In the genomic region with DNA sequence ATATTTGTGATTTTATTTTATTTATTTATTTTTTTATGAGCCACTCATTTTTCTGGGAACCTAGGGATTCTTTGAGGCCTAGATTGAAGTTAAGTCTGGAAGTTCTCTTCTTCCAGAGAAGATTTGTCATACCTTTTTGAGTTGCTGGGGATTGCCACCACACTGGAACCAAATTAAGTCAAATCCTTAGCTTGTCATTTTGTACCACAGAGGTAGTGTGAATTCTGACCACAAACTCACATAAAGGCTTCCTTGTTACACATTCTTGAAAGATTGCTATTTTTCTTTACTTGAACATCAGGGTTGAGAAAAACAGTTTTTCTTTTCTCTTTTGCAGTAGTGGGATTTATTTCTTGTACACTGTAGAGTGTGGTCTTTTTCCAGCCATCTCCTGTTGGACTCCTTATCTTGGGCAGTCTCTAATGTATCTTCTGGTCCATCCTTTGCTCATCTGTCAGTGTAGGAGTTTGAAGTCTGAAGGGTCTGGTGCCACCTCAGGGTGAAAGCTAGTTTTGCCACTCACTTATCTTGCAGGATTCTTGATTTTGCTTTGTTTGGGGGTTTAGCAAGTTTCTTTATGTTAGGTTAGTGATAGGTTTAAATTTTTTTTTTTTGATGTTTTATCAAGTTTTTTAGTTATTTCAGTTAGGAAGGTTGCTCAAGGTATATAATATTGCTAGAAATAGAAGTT, we compare ENCODE assay signal across 24 cellular contexts. TPM values are rescaled to one million over a fixed set of nuclear protein-coding genes. Genes with fewer than 3 reads are reported as not detected.
DNase-seq lines count a peak whose midpoint lies in the region; ATAC-seq, FAIRE-seq and TF ChIP-seq lines count a peak whose summit lies in the region.
"Had no signal": no experiment of that assay in that cellular context is flagged by ENCODE, and none has a peak within 500 bp of the region (broad histone marks: within the 10 kb centered on the region; RNA-seq: fewer than 3 reads in every experiment).

No MANE protein-coding gene starts in this region.

- ATAC-seq in GM21825 (IDR thresholded peaks at IDR 0.05; ENCODE audit: unreplicated experiment) (no peak), HG03432 (IDR thresholded peaks at IDR 0.05; ENCODE audit: unreplicated experiment) (no peak)
- ATAC-seq: heart left ventricle had no signal

- H3K4me3 ChIP-seq in Loucy (ENCODE audit: low read length, poor library complexity, severe bottlenecking) = no peak overlapping the region
- H3K4me3 ChIP-seq in astrocyte (ENCODE audit: insufficient read depth, low read depth, low read length) = no peak overlapping the region
- H3K4me3 ChIP-seq: BLaER1 treated with 17β-estradiol and CSF1 and Interleukin-3, amounts not matched to agents 10 nM and 100 nM; heart left ventricle had no signal

- intact Hi-C loops in activated CD4-positive, alpha-beta T cell treated with anti-CD3 and anti-CD28 coated beads, Interleukin-2, amount 10 ng/mL, durations not matched to agents 24 days and 14 days (cut with micrococcal nuclease) = loop anchor here (1.0 to 5.0 kb wide), 2 partner anchors 15 to 46 kb away; a partner anchor contains a TSS

- no peak overlapping the region for H3K27ac ChIP-seq in astrocyte (ENCODE audit: low read depth, low read length)
- H3K27ac ChIP-seq: BLaER1 treated with 17β-estradiol and CSF1 and Interleukin-3, amounts not matched to agents 10 nM and 100 nM; heart left ventricle had no signal

- FAIRE-seq in astrocyte (lab: Jason Lieb, UNC) = peak; percentile 63
- FAIRE-seq: A204.1, H1, urothelium cell line had no signal

- H2AFZ ChIP-seq in Loucy (ENCODE audit: low read length) = no peak overlapping the region
- no peak overlapping the region for H2AFZ ChIP-seq in astrocyte (ENCODE audit: low read depth, low read length)

- H3K9me3 Mint-ChIP-seq in activated CD4-positive, alpha-beta T cell treated with anti-CD3 and anti-CD28 coated beads, Interleukin-2, amount 10 ng/mL, durations not matched to agents 24 days and 14 days = no peaks in the 10 kb centered on the region
- H3K9me3 Mint-ChIP-seq in astrocyte (ENCODE audit: unreplicated experiment) (no peaks in the 10 kb centered on the region), osteocyte (ENCODE audit: unreplicated experiment) (no peaks in the 10 kb centered on the region)
- H3K9me3 Mint-ChIP-seq: naive B cell; T-helper 1 cell treated with Interleukin-12 subunit alpha and Interleukin-12 subunit beta and Interleukin-4 antibody, amounts not matched to agents 30 μg/mL and 1 μg/mL, for 36 hours had no signal

- peak overlapping the region; percentile 60 for H3K27ac Mint-ChIP-seq in activated CD4-positive, alpha-beta T cell treated with anti-CD3 and anti-CD28 coated beads, Interleukin-2, amount 10 ng/mL, durations not matched to agents 24 days and 14 days
- H3K27ac Mint-ChIP-seq in astrocyte (ENCODE audit: unreplicated experiment) = no peak overlapping the region
- H3K27ac Mint-ChIP-seq in osteocyte (ENCODE audit: unreplicated experiment) = peak overlapping the region; percentile 24
- H3K27ac Mint-ChIP-seq: progenitor cell of endocrine pancreas; T-helper 1 cell treated with Interleukin-12 subunit alpha and Interleukin-12 subunit beta and Interleukin-4 antibody, amounts not matched to agents 30 μg/mL and 1 μg/mL, for 36 hours had no signal

- H3F3A ChIP-seq in Loucy (ENCODE audit: low read depth) = no peaks in the 10 kb centered on the region

- H3K4me2 ChIP-seq in Loucy (ENCODE audit: low read depth, low read length, poor library complexity, severe bottlenecking) = no peak overlapping the region
- no peak overlapping the region for H3K4me2 ChIP-seq in astrocyte (ENCODE audit: low read length)

- H3K9ac ChIP-seq in Loucy (ENCODE audit: low read depth, low read length, poor library complexity, severe bottlenecking) (no peak overlapping the region), astrocyte (ENCODE audit: low read length) (no peak overlapping the region)
- H3K9ac ChIP-seq: BLaER1 treated with 17β-estradiol and CSF1 and Interleukin-3, amounts not matched to agents 10 nM and 100 nM had no signal

- no peaks in the 10 kb centered on the region for H3K27me3 Mint-ChIP-seq in activated CD4-positive, alpha-beta T cell treated with anti-CD3 and anti-CD28 coated beads, Interleukin-2, amount 10 ng/mL, durations not matched to agents 24 days and 14 days
- H3K27me3 Mint-ChIP-seq in astrocyte (ENCODE audit: low read depth, unreplicated experiment) = no peaks in the 10 kb centered on the region
- no peaks in the 10 kb centered on the region for H3K27me3 Mint-ChIP-seq in osteocyte (ENCODE audit: unreplicated experiment)
- H3K27me3 Mint-ChIP-seq: naive B cell, progenitor cell of endocrine pancreas had no signal

- no peaks in the 10 kb centered on the region for H3K79me2 ChIP-seq in Loucy (ENCODE audit: insufficient read depth, low read length)
- H3K79me2 ChIP-seq in astrocyte (ENCODE audit: insufficient read depth, low read length) = no peaks in the 10 kb centered on the region

- H3K4me1 Mint-ChIP-seq in activated CD4-positive, alpha-beta T cell treated with anti-CD3 and anti-CD28 coated beads, Interleukin-2, amount 10 ng/mL, durations not matched to agents 24 days and 14 days = peaks cover 16% of the 10 kb centered on the region
- H3K4me1 Mint-ChIP-seq in astrocyte (ENCODE audit: low read depth, unreplicated experiment) (peaks cover 35% of the 10 kb centered on the region), osteocyte (ENCODE audit: unreplicated experiment) (peaks cover 23% of the 10 kb centered on the region)

- TF ChIP-seq CTCF in Loucy (conservative IDR thresholded peaks at IDR 0.05; ENCODE audit: low read length) (peak; percentile 41), astrocyte (IDR thresholded peaks at IDR 0.05; ENCODE audit: insufficient read depth, low read depth, low read length) (no peak), osteocyte (IDR thresholded peaks at IDR 0.05) (no peak)

- no peaks in the 10 kb centered on the region for H3K27me3 ChIP-seq in Loucy (ENCODE audit: insufficient read depth, low read length, poor library complexity, severe bottlenecking)
- no peaks in the 10 kb centered on the region for H3K27me3 ChIP-seq in astrocyte (ENCODE audit: insufficient read depth, low read length)
- H3K27me3 ChIP-seq: heart left ventricle had no signal

- H3K9me2 ChIP-seq in Loucy (replicated peaks; ENCODE audit: low read depth, low read length) = no peaks in the 10 kb centered on the region

- H3K4me1 ChIP-seq in Loucy (ENCODE audit: insufficient read depth, low read length, poor library complexity, severe bottlenecking) (peaks cover 23% of the 10 kb centered on the region), astrocyte (ENCODE audit: insufficient read depth, low read length) (no peaks in the 10 kb centered on the region)

- H3K36me3 ChIP-seq in Loucy (ENCODE audit: insufficient read depth, low read length) = peaks cover 19% of the 10 kb centered on the region; the same call in 1 of the 2 replicates
- peaks cover 17% of the 10 kb centered on the region for H3K36me3 ChIP-seq in astrocyte (ENCODE audit: insufficient read depth, low read length)

- peak; percentile 18 for DNase-seq in activated CD4-positive, alpha-beta T cell treated with anti-CD3 and anti-CD28 coated beads, Interleukin-2, amount 10 ng/mL, durations not matched to agents 24 days and 14 days
- DNase-seq in activated CD4-positive, alpha-beta T cell treated with anti-CD3 and anti-CD28 coated beads, Interleukin-2, amount 50 U/mL, for 48 hours = no peak
- no peak for DNase-seq in astrocyte (ENCODE audit: low read depth)
- DNase-seq in osteocyte (ENCODE audit: extremely low spot score, unreplicated experiment) = no peak
- no peak for DNase-seq in stimulated activated CD4-positive, alpha-beta T cell treated with anti-CD3 and anti-CD28 coated beads, Interleukin-4, amount 100 ng/mL, for 4 hours
- DNase-seq: activated effector memory CD4-positive, alpha-beta T cell treated with anti-CD3 and anti-CD28 coated beads, Interleukin-2, amount 50 U/mL, for 16 hours; cerebellar nuclear complex; GDM1; heart left ventricle; Karpas-422; naive B cell; NCI-H1092 treated with DMSO at 0.1 percent for 48 hours; NCI-H2081 treated with DMSO at 0.1 percent for 48 hours; NCI-H510A; substantia nigra had no signal

- H4K20me1 ChIP-seq in Loucy (ENCODE audit: insufficient read depth, low read length, poor library complexity, severe bottlenecking) = no peaks in the 10 kb centered on the region
- H4K20me1 ChIP-seq in astrocyte (ENCODE audit: insufficient read depth, low read length) = no peaks in the 10 kb centered on the region
- H4K20me1 ChIP-seq: BLaER1 treated with 17β-estradiol and CSF1 and Interleukin-3, amounts not matched to agents 10 nM and 100 nM had no signal

- no peaks in the 10 kb centered on the region for H3K9me3 ChIP-seq in Loucy (ENCODE audit: insufficient read depth, low read depth, low read length)
- H3K9me3 ChIP-seq in astrocyte (ENCODE audit: insufficient read depth, low read depth, low read length) = no peaks in the 10 kb centered on the region
- H3K9me3 ChIP-seq: heart left ventricle had no signal

- peaks cover 42% of the 10 kb centered on the region for H3K36me3 Mint-ChIP-seq in activated CD4-positive, alpha-beta T cell treated with anti-CD3 and anti-CD28 coated beads, Interleukin-2, amount 10 ng/mL, durations not matched to agents 24 days and 14 days (ENCODE audit: low read depth)
- H3K36me3 Mint-ChIP-seq in astrocyte (ENCODE audit: low read depth, unreplicated experiment) (peaks cover 18% of the 10 kb centered on the region), osteocyte (ENCODE audit: unreplicated experiment) (peaks cover 29% of the 10 kb centered on the region)

- no peak overlapping the region for H3K4me3 Mint-ChIP-seq in activated CD4-positive, alpha-beta T cell treated with anti-CD3 and anti-CD28 coated beads, Interleukin-2, amount 10 ng/mL, durations not matched to agents 24 days and 14 days
- H3K4me3 Mint-ChIP-seq in astrocyte (ENCODE audit: unreplicated experiment) (no peak overlapping the region), osteocyte (ENCODE audit: unreplicated experiment) (no peak overlapping the region)
- H3K4me3 Mint-ChIP-seq: naive B cell; T-helper 1 cell treated with Interleukin-12 subunit alpha and Interleukin-12 subunit beta and Interleukin-4 antibody, amounts not matched to agents 30 μg/mL and 1 μg/mL, for 36 hours had no signal

RNA-seq across cellular contexts. Expression of a gene that starts 24.8 kb away (rescaled TPM):
- 63.2 and 67.7 TPM in 2 replicates for total RNA-seq in activated CD4-positive, alpha-beta T cell treated with anti-CD3 and anti-CD28 coated beads, Interleukin-2, amount 10 ng/mL, durations not matched to agents 24 days and 14 days
- total RNA-seq in astrocyte (48.5 and 54.6 TPM in 2 replicates), osteocyte (36.6 and 40.9 TPM in 2 replicates)

RNA-seq across cellular contexts. Expression of a gene that starts 47.9 kb away (rescaled TPM):
- total RNA-seq in activated CD4-positive, alpha-beta T cell treated with anti-CD3 and anti-CD28 coated beads, Interleukin-2, amount 10 ng/mL, durations not matched to agents 24 days and 14 days = 94.0 and 98.9 TPM in 2 replicates
- 101 and 108 TPM in 2 replicates for total RNA-seq in astrocyte
- 58.1 and 60.3 TPM in 2 replicates for total RNA-seq in osteocyte
